ENCODE assay signal across 1 cellular context in the genomic region with DNA sequence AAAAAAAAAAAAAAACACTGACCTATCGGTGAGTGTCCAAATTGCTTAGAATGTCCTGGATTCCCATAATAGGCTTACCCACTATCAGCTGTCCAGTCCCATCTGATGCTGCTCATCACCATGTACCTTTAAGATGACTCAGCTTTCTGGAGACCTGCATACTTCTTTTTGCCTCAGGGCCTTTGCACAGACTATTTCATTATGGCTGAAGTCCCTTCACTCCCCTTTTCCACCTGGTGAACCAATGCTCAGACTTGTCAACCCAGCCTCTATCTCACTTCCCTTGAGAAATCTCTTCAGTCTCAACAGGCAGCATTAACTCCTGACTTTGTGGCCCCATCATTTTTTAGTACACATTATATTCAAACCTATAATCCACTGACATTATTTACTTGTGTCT.
TF ChIP-seq lines count a peak whose summit lies in the region.

No MANE protein-coding gene starts in this region.

TF ChIP-seq in SK-N-SH, 30 proteins besides CTCF, POLR2A, EP300 and RAD21 (continued from another document):
- TF ChIP-seq, protein P1, sequence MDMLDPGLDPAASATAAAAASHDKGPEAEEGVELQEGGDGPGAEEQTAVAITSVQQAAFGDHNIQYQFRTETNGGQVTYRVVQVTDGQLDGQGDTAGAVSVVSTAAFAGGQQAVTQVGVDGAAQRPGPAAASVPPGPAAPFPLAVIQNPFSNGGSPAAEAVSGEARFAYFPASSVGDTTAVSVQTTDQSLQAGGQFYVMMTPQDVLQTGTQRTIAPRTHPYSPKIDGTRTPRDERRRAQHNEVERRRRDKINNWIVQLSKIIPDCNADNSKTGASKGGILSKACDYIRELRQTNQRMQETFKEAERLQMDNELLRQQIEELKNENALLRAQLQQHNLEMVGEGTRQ (IDR thresholded peaks at IDR 0.05; ENCODE audit: borderline replicate concordance, low read depth, low read length) = no peak
TF ChIP-seq in SK-N-SH: peak in this region for 0.
